16 cellular contexts compared by ENCODE assay signal in genomic region chr17:47225911-47226688, GRCh38. TPM values are rescaled to one million over a fixed set of nuclear protein-coding genes. Genes with fewer than 3 reads are reported as not detected.
DNase-seq lines count a peak whose midpoint lies in the region; TF ChIP-seq lines count a peak whose summit lies in the region.
"Had no signal": no experiment of that assay in that cellular context is flagged by ENCODE, and none has a peak within 500 bp of the region (broad histone marks: within the 10 kb centered on the region; RNA-seq: fewer than 3 reads in every experiment).

No MANE protein-coding gene starts in this region.

- CTCF ChIA-PET in activated CD4-positive, alpha-beta T cell treated with anti-CD3 and anti-CD28 coated beads, Interleukin-2, amount 10 ng/mL, durations not matched to agents 7 days and 5 days (lab: Charles Lee): interaction anchor here (0.7 kb wide), 1 partner anchor 17 kb away, joined by 4 read pairs; no protein-coding TSS in a partner anchor

- TF ChIP-seq CTCF in breast epithelium (IDR thresholded peaks at IDR 0.05): no peak

- H3K27ac ChIP-seq in breast epithelium (peak overlapping the region; percentile 77 to 87), skin epidermis (peak overlapping the region in 16 of 21 experiments; percentile 9 to 87 (median 65))

- peaks cover 0 to 3% of the 10 kb centered on the region in 2 donors for H3K4me1 ChIP-seq in breast epithelium

- H3K4me3 ChIP-seq in breast epithelium (no peak overlapping the region), skin epidermis (no peak overlapping the region)

- POLR2A ChIA-PET in activated CD4-positive, alpha-beta T cell treated with anti-CD3 and anti-CD28 coated beads, Interleukin-2, amount 10 ng/mL, durations not matched to agents 7 days and 5 days (lab: Charles Lee): no interaction called here

- no peaks in the 10 kb centered on the region for H3K36me3 ChIP-seq in breast epithelium

- peaks cover 7% of the 10 kb centered on the region for H3K27me3 Mint-ChIP-seq in activated CD4-positive, alpha-beta T cell treated with anti-CD3 and anti-CD28 coated beads, Interleukin-2, amount 10 ng/mL, durations not matched to agents 7 days and 5 days

- no peak overlapping the region for H3K4me3 Mint-ChIP-seq in activated CD4-positive, alpha-beta T cell treated with anti-CD3 and anti-CD28 coated beads, Interleukin-2, amount 10 ng/mL, durations not matched to agents 7 days and 5 days
- H3K4me3 Mint-ChIP-seq: brain; CD4-positive, CD25-positive, alpha-beta regulatory T cell; mesothelial cell of epicardium had no signal

- TF ChIP-seq POLR2A in breast epithelium (IDR thresholded peaks at IDR 0.05): no peak

- no peaks in the 10 kb centered on the region for H3K27me3 ChIP-seq in breast epithelium

- H3K27ac Mint-ChIP-seq in activated CD4-positive, alpha-beta T cell treated with anti-CD3 and anti-CD28 coated beads, Interleukin-2, amount 10 ng/mL, durations not matched to agents 7 days and 5 days: no peak overlapping the region
- H3K27ac Mint-ChIP-seq: mesothelial cell of epicardium had no signal

- H3K36me3 Mint-ChIP-seq in activated CD4-positive, alpha-beta T cell treated with anti-CD3 and anti-CD28 coated beads, Interleukin-2, amount 10 ng/mL, durations not matched to agents 7 days and 5 days (ENCODE audit: low read depth): peaks cover 2% of the 10 kb centered on the region
- H3K36me3 Mint-ChIP-seq: CD4-positive, CD25-positive, alpha-beta regulatory T cell had no signal

- DNase-seq in ELR (ENCODE audit: low read depth): peak; percentile 21
- DNase-seq in breast epithelium (ENCODE audit: low spot score in 2 of 2): no peak
- DNase-seq in iris pigment epithelial cell (ENCODE audit: low read depth): peak; percentile 57
- no peak for DNase-seq in iPS-NIHi7 (ENCODE audit: extremely low spot score)
- DNase-seq in HuH-7 (ENCODE audit: low spot score): no peak
- DNase-seq in activated CD4-positive, alpha-beta T cell treated with anti-CD3 and anti-CD28 coated beads, Interleukin-2, amount 10 ng/mL, durations not matched to agents 7 days and 5 days: no peak
- no peak for DNase-seq in NCI-H1694 treated with DMSO at 0.1 percent for 48 hours (lab: John Stamatoyannopoulos, UW)
- DNase-seq: activated T-cell treated with anti-CD3 and anti-CD28 coated beads for 4 hours; CD4-positive, CD25-positive, alpha-beta regulatory T cell; glutamatergic neuron; NCI-H1417 treated with DMSO at 0.1 percent for 48 hours; NCI-H526; SIG-M5 had no signal

- H3K4me1 Mint-ChIP-seq in activated CD4-positive, alpha-beta T cell treated with anti-CD3 and anti-CD28 coated beads, Interleukin-2, amount 10 ng/mL, durations not matched to agents 7 days and 5 days: peaks cover 23% of the 10 kb centered on the region

- peaks cover 5% of the 10 kb centered on the region for H3K9me3 Mint-ChIP-seq in activated CD4-positive, alpha-beta T cell treated with anti-CD3 and anti-CD28 coated beads, Interleukin-2, amount 10 ng/mL, durations not matched to agents 7 days and 5 days

- no peaks in the 10 kb centered on the region for H3K9me3 ChIP-seq in breast epithelium

- intact Hi-C loops in breast epithelium (cut with DNase I; ENCODE audit: low total_unique reads): no loop called here

RNA-seq across cellular contexts. Expression of gene MYL4, which starts 17.0 kb away (rescaled TPM):
- total RNA-seq in breast epithelium: not detected
- not detected for total RNA-seq in activated CD4-positive, alpha-beta T cell treated with anti-CD3 and anti-CD28 coated beads, Interleukin-2, amount 10 ng/mL, durations not matched to agents 7 days and 5 days
- total RNA-seq: CD4-positive, CD25-positive, alpha-beta regulatory T cell had no signal

RNA-seq across cellular contexts. Expression of gene ITGB3, which starts 27.5 kb away (rescaled TPM):
- 10 to 100 TPM in 2 of 3 donors, 1 to 10 TPM in 1; 3.8 to 29.8 (median 14.6) TPM for total RNA-seq in breast epithelium
- total RNA-seq in activated CD4-positive, alpha-beta T cell treated with anti-CD3 and anti-CD28 coated beads, Interleukin-2, amount 10 ng/mL, durations not matched to agents 7 days and 5 days: under 1 TPM; 0.52 to 0.98 TPM

RNA-seq across cellular contexts. Expression of gene CDC27, which starts 37.0 kb away (rescaled TPM):
- total RNA-seq in breast epithelium: 10 to 100 TPM; 63.2 to 73.7 (median 65.0) TPM
- total RNA-seq in activated CD4-positive, alpha-beta T cell treated with anti-CD3 and anti-CD28 coated beads, Interleukin-2, amount 10 ng/mL, durations not matched to agents 7 days and 5 days: 100 to 1,000 TPM; 128 to 159 TPM

Comparison
In these comparisons a context has a peak if more than half of its experiments do, and no peak if none do; other contexts are left out.
1. DNase-seq: peak in ELR (single experiment) and iris pigment epithelial cell (single experiment); none in breast epithelium (0 of 2), iPS-NIHi7 (single experiment), HuH-7 (single experiment), activated CD4-positive, alpha-beta T cell treated with anti-CD3 and anti-CD28 coated beads, Interleukin-2, amount 10 ng/mL, durations not matched to agents 7 days and 5 days (single experiment) and NCI-H1694 treated with DMSO at 0.1 percent for 48 hours (single experiment).